ENCODE assay signal across 18 cellular contexts in the genomic region with DNA sequence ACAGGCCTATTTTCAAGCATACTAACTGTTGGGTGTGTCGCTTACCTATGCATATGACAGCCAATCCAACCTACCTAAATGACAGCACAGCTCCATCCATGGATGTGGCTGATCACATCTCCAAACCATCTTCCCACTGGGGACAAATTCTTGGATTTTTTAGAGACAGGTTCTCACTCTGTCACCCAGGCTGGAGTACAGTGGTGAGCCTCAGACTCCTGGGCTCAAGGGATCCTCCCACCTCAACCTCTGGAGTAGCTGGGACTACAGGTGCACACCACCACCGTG.
"Had no signal": no experiment of that assay in that cellular context is flagged by ENCODE, and none has a peak within 500 bp of the region (broad histone marks: within the 10 kb centered on the region; RNA-seq: fewer than 3 reads in every experiment).

No MANE protein-coding gene starts in this region.

- H3K27ac Mint-ChIP-seq: memory B cell; natural killer cell; stimulated activated naive CD8-positive, alpha-beta T cell treated with anti-CD3 and anti-CD28 coated beads, Interleukin-15, amount 100 ng/mL, for 72 hours had no signal

- H3K4me1 ChIP-seq: thyroid gland had no signal

- DNase-seq: cerebellar nuclear complex; effector CD4-positive, alpha-beta T cell; foreskin fibroblast; natural killer cell; pancreas; right lobe of liver; stimulated activated CD4-positive, alpha-beta T cell treated with anti-CD3 and anti-CD28 coated beads, Interleukin-2, amount 100 ng/mL, for 48 hours; stimulated activated CD8-positive, alpha-beta memory T cell treated with anti-CD3 and anti-CD28 coated beads, Interleukin-4, amount 100 ng/mL, for 48 hours; stimulated activated naive CD4-positive, alpha-beta T cell; stimulated activated naive CD8-positive, alpha-beta T cell treated with anti-CD3 and anti-CD28 coated beads, Interleukin-15, amount 100 ng/mL, for 72 hours; thyroid gland; trophoblast cell had no signal

- H3K4me1 Mint-ChIP-seq: memory B cell had no signal

- H3K9me3 ChIP-seq: gastrocnemius medialis, neutrophil, pancreas, right lobe of liver, thyroid gland had no signal

- H3K36me3 Mint-ChIP-seq: natural killer cell had no signal

- ATAC-seq: gastrocnemius medialis; left lobe of liver; natural killer cell; pancreas; stimulated activated naive CD8-positive, alpha-beta T cell treated with anti-CD3 and anti-CD28 coated beads, Interleukin-15, amount 100 ng/mL, for 72 hours had no signal

- H3K4me3 Mint-ChIP-seq: memory B cell; natural killer cell; stimulated activated naive CD8-positive, alpha-beta T cell treated with anti-CD3 and anti-CD28 coated beads, Interleukin-15, amount 100 ng/mL, for 72 hours had no signal

- H3K36me3 ChIP-seq: gastrocnemius medialis, neutrophil, pancreas, right lobe of liver, thyroid gland had no signal

- H3K4me3 ChIP-seq: dorsolateral prefrontal cortex, gastrocnemius medialis, lung, pancreas, right lobe of liver, thyroid gland had no signal

- H3K27ac ChIP-seq: gastrocnemius medialis, neutrophil, pancreas, right lobe of liver, thyroid gland had no signal

- H3K27me3 ChIP-seq: dorsolateral prefrontal cortex, gastrocnemius medialis, pancreas, right lobe of liver, thyroid gland had no signal

- H3K9me3 Mint-ChIP-seq: memory B cell; natural killer cell; stimulated activated naive CD8-positive, alpha-beta T cell treated with anti-CD3 and anti-CD28 coated beads, Interleukin-15, amount 100 ng/mL, for 72 hours had no signal
